In genomic region chr18:47882641-47883040, GRCh38 we compare ENCODE assay signal across 27 cellular contexts. TPM values are rescaled to one million over a fixed set of nuclear protein-coding genes. Genes with fewer than 3 reads are reported as not detected.
DNase-seq lines count a peak whose midpoint lies in the region; ATAC-seq, FAIRE-seq and TF ChIP-seq lines count a peak whose summit lies in the region.
"Had no signal": no experiment of that assay in that cellular context is flagged by ENCODE, and none has a peak within 500 bp of the region (broad histone marks: within the 10 kb centered on the region; RNA-seq: fewer than 3 reads in every experiment).

No MANE protein-coding gene starts in this region.

- 98 to 100% methylated on average over 1 of the region's 1 CpG for WGBS in pancreas, 2 donors

- H3K4me2 ChIP-seq in osteoblast (ENCODE audit: insufficient read depth, low read length): peak overlapping the region; percentile 60
- H3K4me2 ChIP-seq: hepatocyte, KMS-11 had no signal

- ATAC-seq in pancreas: no peak
- no peak for ATAC-seq in GM21447 (IDR thresholded peaks at IDR 0.05; ENCODE audit: unreplicated experiment)
- ATAC-seq in activated CD4-positive, CD25-positive, alpha-beta regulatory T cell treated with anti-CD3 and anti-CD28 coated beads, Interleukin-2, amount 50 U/mL, for 24 hours: no peak
- ATAC-seq: activated naive CD8-positive, alpha-beta T cell treated with anti-CD3 and anti-CD28 coated beads, Interleukin-2, amount 50 U/mL, for 24 hours; body of pancreas; gastroesophageal sphincter had no signal

- intact Hi-C loops in posterior vena cava (cut with DNase I): no loop called here
- intact Hi-C loops in pancreas (cut with DNase I): no loop called here

- H3K36me3 ChIP-seq in osteoblast (ENCODE audit: insufficient read depth, low read length) (no peaks in the 10 kb centered on the region), pancreas (no peaks in the 10 kb centered on the region)

- H3K9me3 ChIP-seq in osteoblast (ENCODE audit: low read depth, low read length) (no peaks in the 10 kb centered on the region), pancreas (no peaks in the 10 kb centered on the region)
- H3K9me3 ChIP-seq: body of pancreas, gastroesophageal sphincter had no signal

- peak; percentile 29 for FAIRE-seq in D721Med (lab: Jason Lieb, UNC)
- FAIRE-seq in pancreas (lab: Jason Lieb, UNC): no peak
- FAIRE-seq: GM12892, HTR-8/SVneo had no signal

- H4K20me1 ChIP-seq in osteoblast (ENCODE audit: insufficient read depth, low read length): peaks cover 3% of the 10 kb centered on the region

- H2AFZ ChIP-seq in osteoblast (ENCODE audit: low read length): no peak overlapping the region
- H2AFZ ChIP-seq: hepatocyte had no signal

- TF ChIP-seq CTCF in D721Med (IDR thresholded peaks at IDR 0.05; ENCODE audit: insufficient read depth, missing control alignments) (no peak), choroid plexus epithelial cell (conservative IDR thresholded peaks at IDR 0.05; ENCODE audit: low read depth, low read length) (no peak), osteoblast (IDR thresholded peaks at IDR 0.05; ENCODE audit: extremely low read depth, low read depth, low read length) (no peak), pancreas (IDR thresholded peaks at IDR 0.05) (no peak)

- H3K27me3 ChIP-seq in osteoblast (ENCODE audit: insufficient read depth, low read length) (no peaks in the 10 kb centered on the region), pancreas (no peaks in the 10 kb centered on the region)
- H3K27me3 ChIP-seq: body of pancreas, gastroesophageal sphincter, hepatocyte had no signal

- H3K4me3 ChIP-seq in choroid plexus epithelial cell (ENCODE audit: low read depth, low read length) (no peak overlapping the region), osteoblast (ENCODE audit: insufficient read depth, low read length) (no peak overlapping the region), pancreas (no peak overlapping the region)
- H3K4me3 ChIP-seq: body of pancreas, gastroesophageal sphincter, hepatocyte had no signal

- H3K4me1 ChIP-seq in osteoblast (ENCODE audit: insufficient read depth, low read length) (peaks cover 32% of the 10 kb centered on the region), pancreas (no peaks in the 10 kb centered on the region)
- H3K4me1 ChIP-seq: body of pancreas had no signal

- peaks cover 28% of the 10 kb centered on the region for H3K79me2 ChIP-seq in osteoblast (ENCODE audit: insufficient read depth, low read length)

- DNase-seq in D721Med (ENCODE audit: insufficient read length, low spot score): no peak
- DNase-seq in LHCN-M2 (ENCODE audit: low read depth): peak; percentile 14
- DNase-seq in choroid plexus epithelial cell (ENCODE audit: low read depth): peak; percentile 71
- no peak for DNase-seq in osteoblast (ENCODE audit: insufficient read length, low spot score, missing footprints)
- DNase-seq in posterior vena cava (ENCODE audit: low spot score): no peak
- no peak for DNase-seq in pancreas
- DNase-seq: activated CD4-positive, alpha-beta T cell treated with anti-CD3 and anti-CD28 coated beads, Interleukin-2, amount 10 ng/mL, durations not matched to agents 24 days and 14 days; activated gamma-delta T cell treated with Interleukin-2 at 50 U/mL for 16 hours; activated naive CD8-positive, alpha-beta T cell treated with anti-CD3 and anti-CD28 coated beads, Interleukin-2, amount 50 U/mL, for 24 hours; activated T-cell treated with anti-CD3 and anti-CD28 coated beads, Interleukin-2, amount 50 U/mL, for 1 hour; body of pancreas; effector CD4-positive, alpha-beta T cell; HFFc6; mesendoderm; NCI-H1694 treated with DMSO at 0.1 percent for 48 hours; NCI-H510A treated with DMSO at 0.1 percent for 48 hours; SHP77; trophoblast cell had no signal

- H3K27ac ChIP-seq in osteoblast (ENCODE audit: low read depth, low read length) (peak overlapping the region; percentile 41), pancreas (no peak overlapping the region)
- H3K27ac ChIP-seq: body of pancreas, C4-2B, gastroesophageal sphincter, hepatocyte, KMS-11, VCaP had no signal

RNA-seq across cellular contexts. Expression of gene SMAD2, which starts 47.8 kb away (rescaled TPM):
- total RNA-seq in LHCN-M2 (2014; rRNA removed): 94.3 and 105 TPM in 2 replicates
- polyA plus RNA-seq in LHCN-M2 (2012): 57.6 TPM
- total RNA-seq in osteoblast: 43.9 and 44.9 TPM in 2 replicates
- 100 to 1,000 TPM; 103 to 114 TPM for total RNA-seq in posterior vena cava
- total RNA-seq in pancreas: 10 to 100 TPM; 35.2 to 71.2 (median 55.5) TPM
- 10 to 100 TPM in 1 of 2 donors, 1 to 10 TPM in 1; 8.7 to 18.1 TPM for polyA plus RNA-seq in pancreas

Comparison
In these comparisons a context has a peak if more than half of its experiments do, and no peak if none do; other contexts are left out.
1. DNase-seq: peak in LHCN-M2 (single experiment) and choroid plexus epithelial cell (single experiment); none in D721Med (single experiment), osteoblast (single experiment), posterior vena cava (single experiment) and pancreas (0 of 6).